Comparison of ENCODE assay signal across 24 cellular contexts in the genomic region with DNA sequence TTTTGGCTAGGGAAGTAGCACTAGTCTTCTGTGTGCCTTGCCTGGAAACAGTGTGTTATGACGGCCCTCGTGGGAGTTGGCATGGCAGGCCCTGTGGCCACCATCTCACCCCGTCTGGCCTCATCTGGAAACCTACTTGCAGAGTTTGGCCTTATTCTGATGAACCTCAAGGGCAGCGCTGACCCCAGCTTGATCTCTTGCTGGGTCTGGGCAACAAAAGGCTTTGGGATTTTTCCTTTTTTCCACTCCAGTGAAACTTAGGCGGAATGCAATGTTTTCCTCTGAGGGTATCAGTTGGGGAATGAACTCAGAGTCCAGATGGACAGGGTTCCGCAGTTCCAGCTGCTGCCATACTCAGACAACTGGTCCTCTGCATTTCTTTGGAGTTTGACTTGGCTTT. TPM values are rescaled to one million over a fixed set of nuclear protein-coding genes. Genes with fewer than 3 reads are reported as not detected.
DNase-seq lines count a peak whose midpoint lies in the region; ATAC-seq and TF ChIP-seq lines count a peak whose summit lies in the region.
"Had no signal": no experiment of that assay in that cellular context is flagged by ENCODE, and none has a peak within 500 bp of the region (broad histone marks: within the 10 kb centered on the region; RNA-seq: fewer than 3 reads in every experiment).

No MANE protein-coding gene starts in this region.

- H3K4me3 ChIP-seq in right atrium auricular region (no peak overlapping the region), sigmoid colon (no peak overlapping the region)
- H3K4me3 ChIP-seq: GM12878 had no signal

- intact Hi-C loops in Right ventricle myocardium inferior (cut with DNase I) (no loop called here), cardiac septum (cut with DNase I) (no loop called here), sigmoid colon (cut with DNase I) (no loop called here)

- WGBS in sigmoid colon, 2 donors = 94 to 95% methylated on average over 6 of the region's 6 CpGs

- H3K27me3 ChIP-seq in right atrium auricular region (no peaks in the 10 kb centered on the region), sigmoid colon (no peaks in the 10 kb centered on the region)

- DNase-seq in Right ventricle myocardium inferior (ENCODE audit: missing footprints) (no peak), cardiac septum (ENCODE audit: low spot score) (no peak), right atrium auricular region (ENCODE audit: low spot score) (no peak), sigmoid colon (no peak), occipital lobe (lab: John Stamatoyannopoulos, UW) (no peak), iPS-NIHi11 (ENCODE audit: low spot score) (no peak), dermis blood vessel endothelial cell (no peak)
- DNase-seq: CD8-positive, alpha-beta memory T cell; DMS 273 treated with DMSO at 0.1 percent for 48 hours; DMS79; EL; GDM1; HCEC 1CT; NCI-H1048; NCI-H1417; NCI-H1694; NCI-H2081; NCI-H2227 treated with DMSO at 0.1 percent for 48 hours; NCI-H526 treated with DMSO at 0.1 percent for 48 hours had no signal

- no peak for TF ChIP-seq POLR2A in sigmoid colon (IDR thresholded peaks at IDR 0.05)

- TF ChIP-seq CTCF in right atrium auricular region (IDR thresholded peaks at IDR 0.05) = no peak
- no peak for TF ChIP-seq CTCF in sigmoid colon (IDR thresholded peaks at IDR 0.05)

- peak; percentile 22 for ATAC-seq in Right ventricle myocardium inferior
- ATAC-seq: GM12878, Panc1 had no signal

- H3K36me3 ChIP-seq in right atrium auricular region = peaks cover 5% of the 10 kb centered on the region
- peaks cover 0 to 7% (median 0%) of the 10 kb centered on the region in 4 donors for H3K36me3 ChIP-seq in sigmoid colon

- H3K9me3 ChIP-seq in right atrium auricular region = peaks cover 3 to 9% of the 10 kb centered on the region in 2 donors
- peaks cover 0 to 7% (median 4%) of the 10 kb centered on the region in 4 donors for H3K9me3 ChIP-seq in sigmoid colon

- H3K4me1 ChIP-seq in right atrium auricular region (peaks cover 0 to 30% of the 10 kb centered on the region in 2 donors), sigmoid colon (peaks cover 0 to 68% (median 55%) of the 10 kb centered on the region in 4 donors)

- TF ChIP-seq EP300 in sigmoid colon (IDR thresholded peaks at IDR 0.05) = no peak

- H3K27ac ChIP-seq in right atrium auricular region = peak overlapping the region; percentile 35 to 54
- H3K27ac ChIP-seq in sigmoid colon = peak overlapping the region; percentile 53 to 98 (median 85)
- H3K27ac ChIP-seq: 22Rv1, C4-2B, HL-60 had no signal

RNA-seq across cellular contexts. Expression of gene CACNA1C, which starts 15.9 kb away (rescaled TPM):
- total RNA-seq in Right ventricle myocardium inferior (171 TPM), cardiac septum (182 TPM), right atrium auricular region (10 to 100 TPM; 83.1 to 93.6 TPM), sigmoid colon (100 to 1,000 TPM in 2 of 4 donors, 10 to 100 TPM in 2; 62.0 to 213 (median 119) TPM), occipital lobe (21.4 TPM), dermis blood vessel endothelial cell (0.14 and 1.5 TPM in 2 replicates)
- 1 to 10 TPM in 1 of 3 donors, under 1 TPM in 2; 0.46 to 7.6 (median 0.60) TPM for polyA plus RNA-seq in sigmoid colon
